ENCODE assay signal across 36 cellular contexts in the genomic region with DNA sequence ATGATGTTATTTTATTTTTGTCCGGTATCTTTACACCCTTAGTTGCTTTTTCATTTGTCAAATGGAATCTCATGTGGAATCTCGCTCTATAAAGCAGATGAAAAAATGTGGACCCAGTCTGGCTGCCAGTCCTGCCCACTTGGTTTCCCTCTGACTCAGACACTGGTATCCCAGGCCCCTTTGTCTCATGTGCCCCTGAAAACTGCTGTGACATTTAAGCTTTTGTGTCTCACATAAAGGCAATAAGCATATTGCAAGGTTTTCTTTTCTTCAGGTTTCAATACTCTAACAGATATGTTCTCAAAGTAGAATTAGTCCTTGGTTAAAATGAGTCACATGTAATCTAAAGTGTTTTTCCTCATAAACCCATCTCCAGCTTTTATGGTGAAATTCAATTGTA.
DNase-seq lines count a peak whose midpoint lies in the region; ATAC-seq, FAIRE-seq and TF ChIP-seq lines count a peak whose summit lies in the region.
"Had no signal": no experiment of that assay in that cellular context is flagged by ENCODE, and none has a peak within 500 bp of the region (broad histone marks: within the 10 kb centered on the region; RNA-seq: fewer than 3 reads in every experiment).

No MANE protein-coding gene starts in this region.

- ATAC-seq in HG03039 (IDR thresholded peaks at IDR 0.05; ENCODE audit: unreplicated experiment) (no peak), pancreas (no peak)
- ATAC-seq: activated CD8-positive, alpha-beta memory T cell treated with anti-CD3 and anti-CD28 coated beads, Interleukin-2, amount 10 ng/mL, durations not matched to agents 7 days and 5 days; heart left ventricle; psoas muscle; sciatic nerve; T-helper 17 cell had no signal

- no peak overlapping the region for H3K9ac ChIP-seq in smooth muscle cell (ENCODE audit: low read depth)
- H3K9ac ChIP-seq: SK-N-SH had no signal

- H3K27ac ChIP-seq in smooth muscle cell (ENCODE audit: low read depth) (no peak overlapping the region), pancreas (no peak overlapping the region)
- H3K27ac ChIP-seq: brain microvascular endothelial cell, dorsolateral prefrontal cortex, heart left ventricle, left ventricle myocardium inferior, neutrophil, PC-9, psoas muscle, testis had no signal

- H3K4me3 ChIP-seq in smooth muscle cell (no peak overlapping the region), pancreas (no peak overlapping the region)
- H3K4me3 ChIP-seq: dorsolateral prefrontal cortex, heart left ventricle, left ventricle myocardium inferior, PC-9, psoas muscle, testis had no signal

- no peaks in the 10 kb centered on the region for H3K27me3 Mint-ChIP-seq in T-helper 2 cell treated with Interferon-gamma antibody and Interleukin-4, amounts not matched to agents 5 μg/mL and 100 μg/mL, for 36 hours (ENCODE audit: low read depth)
- no peaks in the 10 kb centered on the region for H3K27me3 Mint-ChIP-seq in activated naive CD4-positive, alpha-beta T cell treated with anti-CD3 and anti-CD28 coated beads, Interleukin-2, amount 50 U/mL, for 24 hours
- H3K27me3 Mint-ChIP-seq in brain, result no peaks in the 10 kb centered on the region
- H3K27me3 Mint-ChIP-seq: activated CD8-positive, alpha-beta memory T cell treated with anti-CD3 and anti-CD28 coated beads, Interleukin-2, amount 10 ng/mL, durations not matched to agents 7 days and 5 days had no signal

- peak overlapping the region; percentile 29 for H3K27ac Mint-ChIP-seq in T-helper 2 cell treated with Interferon-gamma antibody and Interleukin-4, amounts not matched to agents 5 μg/mL and 100 μg/mL, for 36 hours
- H3K27ac Mint-ChIP-seq in activated naive CD4-positive, alpha-beta T cell treated with anti-CD3 and anti-CD28 coated beads, Interleukin-2, amount 50 U/mL, for 24 hours, result peak overlapping the region; percentile 93
- peak overlapping the region in 4 of 5 experiments; percentile 17 to 87 (median 23) for H3K27ac Mint-ChIP-seq in brain
- H3K27ac Mint-ChIP-seq: activated CD8-positive, alpha-beta memory T cell treated with anti-CD3 and anti-CD28 coated beads, Interleukin-2, amount 10 ng/mL, durations not matched to agents 7 days and 5 days; T-helper 17 cell had no signal

- intact Hi-C loops in pancreas (cut with DNase I), result no loop called here

- peak overlapping the region; percentile 7 for H3K4me2 ChIP-seq in smooth muscle cell
- H3K4me2 ChIP-seq: PC-9, SK-N-SH had no signal

- peaks cover 48% of the 10 kb centered on the region for H3K4me1 Mint-ChIP-seq in T-helper 2 cell treated with Interferon-gamma antibody and Interleukin-4, amounts not matched to agents 5 μg/mL and 100 μg/mL, for 36 hours (ENCODE audit: low read depth)
- H3K4me1 Mint-ChIP-seq in activated naive CD4-positive, alpha-beta T cell treated with anti-CD3 and anti-CD28 coated beads, Interleukin-2, amount 50 U/mL, for 24 hours, result peaks cover 90% of the 10 kb centered on the region
- H3K4me1 Mint-ChIP-seq in brain, result peaks cover 68% of the 10 kb centered on the region

- no peaks in the 10 kb centered on the region for H3K36me3 ChIP-seq in smooth muscle cell (ENCODE audit: low read depth)
- no peaks in the 10 kb centered on the region for H3K36me3 ChIP-seq in pancreas
- H3K36me3 ChIP-seq: brain microvascular endothelial cell, heart left ventricle, left ventricle myocardium inferior, neutrophil had no signal

- H2AFZ ChIP-seq in smooth muscle cell (ENCODE audit: low read depth), result no peak overlapping the region
- H2AFZ ChIP-seq: PC-9 had no signal

- H3K27me3 ChIP-seq in smooth muscle cell (ENCODE audit: low read depth) (no peaks in the 10 kb centered on the region), pancreas (no peaks in the 10 kb centered on the region)
- H3K27me3 ChIP-seq: brain microvascular endothelial cell, dorsolateral prefrontal cortex, heart left ventricle, neutrophil, testis had no signal

- H3F3A ChIP-seq in smooth muscle cell (ENCODE audit: low read depth), result peaks cover 5% of the 10 kb centered on the region

- TF ChIP-seq CTCF in brain (conservative IDR thresholded peaks at IDR 0.05), result no peak
- no peak for TF ChIP-seq CTCF in smooth muscle cell (IDR thresholded peaks at IDR 0.05; ENCODE audit: borderline replicate concordance, insufficient read depth, poor library complexity, severe bottlenecking)
- no peak for TF ChIP-seq CTCF in pancreas (IDR thresholded peaks at IDR 0.05)

- WGBS in smooth muscle cell (ENCODE audit: low lambda C conversion rate), result 96% methylated on average over 2 of the region's 2 CpGs
- 83 to 93% methylated on average over 2 of the region's 2 CpGs for WGBS in pancreas, 2 donors

- H3K9me3 Mint-ChIP-seq in T-helper 2 cell treated with Interferon-gamma antibody and Interleukin-4, amounts not matched to agents 5 μg/mL and 100 μg/mL, for 36 hours, result peaks cover 4% of the 10 kb centered on the region
- no peaks in the 10 kb centered on the region for H3K9me3 Mint-ChIP-seq in activated naive CD4-positive, alpha-beta T cell treated with anti-CD3 and anti-CD28 coated beads, Interleukin-2, amount 50 U/mL, for 24 hours
- no peaks in the 10 kb centered on the region for H3K9me3 Mint-ChIP-seq in brain

- H3K4me3 Mint-ChIP-seq in T-helper 2 cell treated with Interferon-gamma antibody and Interleukin-4, amounts not matched to agents 5 μg/mL and 100 μg/mL, for 36 hours, result no peak overlapping the region
- peak overlapping the region; percentile 73 for H3K4me3 Mint-ChIP-seq in activated naive CD4-positive, alpha-beta T cell treated with anti-CD3 and anti-CD28 coated beads, Interleukin-2, amount 50 U/mL, for 24 hours
- no peak overlapping the region for H3K4me3 Mint-ChIP-seq in brain
- H3K4me3 Mint-ChIP-seq: activated CD8-positive, alpha-beta memory T cell treated with anti-CD3 and anti-CD28 coated beads, Interleukin-2, amount 10 ng/mL, durations not matched to agents 7 days and 5 days; T-helper 17 cell had no signal

- H3K9me3 ChIP-seq in smooth muscle cell (replicated peaks; ENCODE audit: low read depth) (no peaks in the 10 kb centered on the region), pancreas (no peaks in the 10 kb centered on the region)
- H3K9me3 ChIP-seq: Caco-2, heart left ventricle, left ventricle myocardium inferior, neutrophil, psoas muscle, SK-N-SH, testis had no signal

- H3K4me1 ChIP-seq in smooth muscle cell (ENCODE audit: low read depth) (peaks cover 18% of the 10 kb centered on the region), pancreas (no peaks in the 10 kb centered on the region)
- H3K4me1 ChIP-seq: Caco-2, psoas muscle, testis had no signal

- H3K79me2 ChIP-seq in smooth muscle cell (ENCODE audit: low read depth), result peaks cover 12% of the 10 kb centered on the region

- H4K20me1 ChIP-seq in smooth muscle cell (ENCODE audit: low read depth), result no peaks in the 10 kb centered on the region

- H3K36me3 Mint-ChIP-seq in T-helper 2 cell treated with Interferon-gamma antibody and Interleukin-4, amounts not matched to agents 5 μg/mL and 100 μg/mL, for 36 hours (ENCODE audit: low read depth), result peaks cover 1% of the 10 kb centered on the region
- no peaks in the 10 kb centered on the region for H3K36me3 Mint-ChIP-seq in activated naive CD4-positive, alpha-beta T cell treated with anti-CD3 and anti-CD28 coated beads, Interleukin-2, amount 50 U/mL, for 24 hours
- H3K36me3 Mint-ChIP-seq in brain, result no peaks in the 10 kb centered on the region
- H3K36me3 Mint-ChIP-seq: activated CD8-positive, alpha-beta memory T cell treated with anti-CD3 and anti-CD28 coated beads, Interleukin-2, amount 10 ng/mL, durations not matched to agents 7 days and 5 days had no signal

- FAIRE-seq in pancreas (lab: Jason Lieb, UNC), result no peak
- FAIRE-seq: GM12891, HTR-8/SVneo, urothelium cell line had no signal

- no peak for DNase-seq in T-helper 2 cell treated with Interferon-gamma antibody and Interleukin-4, amounts not matched to agents 5 μg/mL and 100 μg/mL, for 36 hours (ENCODE audit: low spot score)
- DNase-seq in T-helper 2 cell (no peak), smooth muscle cell (lab: John Stamatoyannopoulos, UW; ENCODE audit: unreplicated experiment) (no peak), pancreas (no peak)
- DNase-seq in activated naive CD4-positive, alpha-beta T cell (lab: John Stamatoyannopoulos, UW), result no peak
- DNase-seq: 8988T; activated CD4-positive, CD25-positive, alpha-beta regulatory T cell treated with anti-CD3 and anti-CD28 coated beads, Interleukin-2, amount 50 U/mL, for 72 hours; activated CD8-positive, alpha-beta memory T cell treated with anti-CD3 and anti-CD28 coated beads, Interleukin-2, amount 10 ng/mL, durations not matched to agents 7 days and 5 days; brain microvascular endothelial cell; C1 segment of cervical spinal cord; Caco-2; cerebellar nuclear complex; DMS53; dorsolateral prefrontal cortex; foreskin melanocyte; heart left ventricle; islet precursor cell; left ventricle myocardium inferior; mesenchymal stem cell; NCI-H1105; NCI-H2029; NCI-H526; PC-9; psoas muscle; SK-N-SH; stimulated activated naive CD4-positive, alpha-beta T cell; T-helper 17 cell; testis had no signal

Comparison
In these comparisons a context has a peak if more than half of its experiments do, and no peak if none do; other contexts are left out.
1. H3K27ac Mint-ChIP-seq: peak in every context shown above with its lines; median percentile 93 in activated naive CD4-positive, alpha-beta T cell treated with anti-CD3 and anti-CD28 coated beads, Interleukin-2, amount 50 U/mL, for 24 hours; 29 in T-helper 2 cell treated with Interferon-gamma antibody and Interleukin-4, amounts not matched to agents 5 μg/mL and 100 μg/mL, for 36 hours; 23 in brain.